Comparison of ENCODE assay signal across 9 cellular contexts in genomic region chr3:46110701-46111493, GRCh38.
DNase-seq lines count a peak whose midpoint lies in the region; ATAC-seq lines count a peak whose summit lies in the region.
"Had no signal": no experiment of that assay in that cellular context is flagged by ENCODE, and none has a peak within 500 bp of the region (broad histone marks: within the 10 kb centered on the region; RNA-seq: fewer than 3 reads in every experiment).

No MANE protein-coding gene starts in this region.

- intact Hi-C loops in activated CD4-positive, alpha-beta T cell treated with anti-CD3 and anti-CD28 coated beads, Interleukin-2, amount 10 ng/mL, durations not matched to agents 24 days and 14 days (cut with micrococcal nuclease), result no loop called here
- intact Hi-C loops in left ventricle myocardium superior (cut with micrococcal nuclease) (no loop called here), aorta (cut with DNase I) (no loop called here)

- peak overlapping the region; percentile 11 for H3K4me3 Mint-ChIP-seq in activated CD4-positive, alpha-beta T cell treated with anti-CD3 and anti-CD28 coated beads, Interleukin-2, amount 10 ng/mL, durations not matched to agents 24 days and 14 days

- H3K27me3 ChIP-seq in aorta (ENCODE audit: control insufficient read depth in 1 of 2, insufficient read depth in 2 of 2, low read length in 1 of 2), result peaks cover 0 to 1% of the 10 kb centered on the region in 2 donors

- peak; percentile 82 for DNase-seq in activated CD4-positive, alpha-beta T cell treated with anti-CD3 and anti-CD28 coated beads, Interleukin-2, amount 10 ng/mL, durations not matched to agents 24 days and 14 days
- DNase-seq in activated CD4-positive, alpha-beta T cell treated with anti-CD3 and anti-CD28 coated beads for 1 hour, result no peak
- DNase-seq in SIG-M5 treated with dmso at 0.1 percent for 504 hours (lab: John Stamatoyannopoulos, UW; ENCODE audit: unreplicated experiment) (peak; percentile 100), left ventricle myocardium superior (no peak), aorta (peak in 1 of 2 donors; percentile 70), HUDEP-2 (lab: John Stamatoyannopoulos, UW; ENCODE audit: unreplicated experiment in 76 of 76) (no peak)
- DNase-seq: DND-41 had no signal

- no peaks in the 10 kb centered on the region for H3K36me3 ChIP-seq in aorta (ENCODE audit: control insufficient read depth in 1 of 2, insufficient read depth in 2 of 2, low read length in 1 of 2)

- peaks cover 25% of the 10 kb centered on the region for H3K9me3 Mint-ChIP-seq in activated CD4-positive, alpha-beta T cell treated with anti-CD3 and anti-CD28 coated beads, Interleukin-2, amount 10 ng/mL, durations not matched to agents 24 days and 14 days

- peak; percentile 76 for ATAC-seq in HG03097 (IDR thresholded peaks at IDR 0.05; ENCODE audit: low FRiP score, unreplicated experiment)
- ATAC-seq in left ventricle myocardium superior, result peak; percentile 69
- peak; percentile 66 for ATAC-seq in aorta (ENCODE audit: low FRiP score)
- no peak for ATAC-seq in HG02938 (IDR thresholded peaks at IDR 0.05; ENCODE audit: unreplicated experiment)

- no peaks in the 10 kb centered on the region for H3K4me1 ChIP-seq in aorta (ENCODE audit: control insufficient read depth in 1 of 2, insufficient read depth in 2 of 2, low read length in 2 of 2)

- H3K4me1 Mint-ChIP-seq in activated CD4-positive, alpha-beta T cell treated with anti-CD3 and anti-CD28 coated beads, Interleukin-2, amount 10 ng/mL, durations not matched to agents 24 days and 14 days, result peaks cover 63% of the 10 kb centered on the region

- H3K27me3 Mint-ChIP-seq in activated CD4-positive, alpha-beta T cell treated with anti-CD3 and anti-CD28 coated beads, Interleukin-2, amount 10 ng/mL, durations not matched to agents 24 days and 14 days, result no peaks in the 10 kb centered on the region

- H3K27ac Mint-ChIP-seq in activated CD4-positive, alpha-beta T cell treated with anti-CD3 and anti-CD28 coated beads, Interleukin-2, amount 10 ng/mL, durations not matched to agents 24 days and 14 days, result peak overlapping the region; percentile 51

- WGBS in aorta, 2 donors, result 53 to 60% methylated on average over 9 of the region's 9 CpGs

- peaks cover 2% of the 10 kb centered on the region for H3K9me3 ChIP-seq in aorta (ENCODE audit: control insufficient read depth, low read length)

- H3K4me3 ChIP-seq in aorta (ENCODE audit: low read length in 2 of 2), result no peak overlapping the region

- no peak overlapping the region for H3K27ac ChIP-seq in aorta (ENCODE audit: low read depth in 1 of 2, low read length in 2 of 2)

- H3K36me3 Mint-ChIP-seq in activated CD4-positive, alpha-beta T cell treated with anti-CD3 and anti-CD28 coated beads, Interleukin-2, amount 10 ng/mL, durations not matched to agents 24 days and 14 days (ENCODE audit: low read depth), result peaks cover 11% of the 10 kb centered on the region

Comparison
In these comparisons a context has a peak if more than half of its experiments do, and no peak if none do; other contexts are left out.
1. DNase-seq: peak in activated CD4-positive, alpha-beta T cell treated with anti-CD3 and anti-CD28 coated beads, Interleukin-2, amount 10 ng/mL, durations not matched to agents 24 days and 14 days (single experiment) and SIG-M5 treated with dmso at 0.1 percent for 504 hours (single experiment); none in activated CD4-positive, alpha-beta T cell treated with anti-CD3 and anti-CD28 coated beads for 1 hour (single experiment), left ventricle myocardium superior (single experiment) and HUDEP-2 (0 of 76).